In genomic region chr1:228017356-228018124, GRCh38 we compare ENCODE assay signal across 23 cellular contexts. TPM values are rescaled to one million over a fixed set of nuclear protein-coding genes. Genes with fewer than 3 reads are reported as not detected.
DNase-seq lines count a peak whose midpoint lies in the region; ATAC-seq and TF ChIP-seq lines count a peak whose summit lies in the region.
"Had no signal": no experiment of that assay in that cellular context is flagged by ENCODE, and none has a peak within 500 bp of the region (broad histone marks: within the 10 kb centered on the region; RNA-seq: fewer than 3 reads in every experiment).

No MANE protein-coding gene starts in this region.

- H3K4me3 Mint-ChIP-seq in natural killer cell treated with Interleukin-12 subunit alpha and Interleukin-12 subunit beta and Interleukin-15 and Interleukin-18, amount 100 ng/mL, for 72 hours = no peak overlapping the region
- no peak overlapping the region for H3K4me3 Mint-ChIP-seq in activated CD8-positive, alpha-beta T cell treated with anti-CD3 and anti-CD28 coated beads for 36 hours
- H3K4me3 Mint-ChIP-seq: CD4-positive, alpha-beta memory T cell had no signal

- no peak overlapping the region for H3K27ac Mint-ChIP-seq in natural killer cell treated with Interleukin-12 subunit alpha and Interleukin-12 subunit beta and Interleukin-15 and Interleukin-18, amount 100 ng/mL, for 72 hours
- no peak overlapping the region for H3K27ac Mint-ChIP-seq in activated CD8-positive, alpha-beta T cell treated with anti-CD3 and anti-CD28 coated beads for 36 hours
- H3K27ac Mint-ChIP-seq: CD4-positive, alpha-beta memory T cell had no signal

- intact Hi-C loops in posterior vena cava (cut with DNase I) = no loop called here
- intact Hi-C loops in activated CD8-positive, alpha-beta T cell treated with anti-CD3 and anti-CD28 coated beads for 36 hours (cut with micrococcal nuclease) = no loop called here

- H3K36me3 Mint-ChIP-seq in natural killer cell treated with Interleukin-12 subunit alpha and Interleukin-12 subunit beta and Interleukin-15 and Interleukin-18, amount 100 ng/mL, for 72 hours = no peaks in the 10 kb centered on the region
- no peaks in the 10 kb centered on the region for H3K36me3 Mint-ChIP-seq in activated CD8-positive, alpha-beta T cell treated with anti-CD3 and anti-CD28 coated beads for 36 hours (ENCODE audit: low read depth)
- H3K36me3 Mint-ChIP-seq: CD4-positive, alpha-beta memory T cell had no signal

- POLR2A ChIA-PET in GM10248 (lab: Yijun Ruan, JAX) = no interaction called here
- POLR2A ChIA-PET in activated CD8-positive, alpha-beta T cell treated with anti-CD3 and anti-CD28 coated beads for 36 hours (lab: Charles Lee) = no interaction called here

- CTCF ChIA-PET in GM10248 (lab: Yijun Ruan, JAX) = interaction anchor here (0.8 kb wide), 1 partner anchor 18 kb away, joined by 4 read pairs; no protein-coding TSS in a partner anchor
- CTCF ChIA-PET in activated CD8-positive, alpha-beta T cell treated with anti-CD3 and anti-CD28 coated beads for 36 hours (lab: Charles Lee) = interaction anchor here (0.7 kb wide), 1 partner anchor 12 kb away, joined by 4 read pairs; no protein-coding TSS in a partner anchor

- DNase-seq in activated CD8-positive, alpha-beta memory T cell treated with anti-CD3 and anti-CD28 coated beads, Interleukin-2, amount 50 U/mL, for 48 hours = peak; percentile 30
- no peak for DNase-seq in activated CD8-positive, alpha-beta memory T cell treated with anti-CD3 and anti-CD28 coated beads for 24 hours
- peak; percentile 11 for DNase-seq in GM10248 (ENCODE audit: extremely low spot score)
- DNase-seq in iPS-NIHi7 (ENCODE audit: extremely low spot score) = peak; percentile 5
- DNase-seq in posterior vena cava (ENCODE audit: low spot score) = peak; percentile 40
- no peak for DNase-seq in natural killer cell treated with Interleukin-12 subunit alpha and Interleukin-12 subunit beta and Interleukin-15 and Interleukin-18, amount 100 ng/mL, for 72 hours (ENCODE audit: low spot score)
- no peak for DNase-seq in activated CD8-positive, alpha-beta T cell treated with anti-CD3 and anti-CD28 coated beads for 36 hours
- DNase-seq: CD4-positive, alpha-beta memory T cell; DMS53; EL; MV-4-11; NCI-H1417; NCI-H187; NCI-H2107; NCI-H2227 treated with DMSO at 0.1 percent for 48 hours; NCI-H510A treated with DMSO at 0.1 percent for 48 hours; NCI-H82; OCI-M1; SHP77 treated with DMSO at 0.1 percent for 48 hours had no signal

- no peak for TF ChIP-seq CTCF in GM10248 (IDR thresholded peaks at IDR 0.05; ENCODE audit: control extremely low read depth, extremely low read depth, low read depth, missing control alignments)
- no peak for TF ChIP-seq CTCF in activated CD8-positive, alpha-beta T cell treated with anti-CD3 and anti-CD28 coated beads for 36 hours (IDR thresholded peaks at IDR 0.05)

- H3K9me3 Mint-ChIP-seq in natural killer cell treated with Interleukin-12 subunit alpha and Interleukin-12 subunit beta and Interleukin-15 and Interleukin-18, amount 100 ng/mL, for 72 hours = no peaks in the 10 kb centered on the region
- H3K9me3 Mint-ChIP-seq in activated CD8-positive, alpha-beta T cell treated with anti-CD3 and anti-CD28 coated beads for 36 hours = no peaks in the 10 kb centered on the region
- H3K9me3 Mint-ChIP-seq: CD4-positive, alpha-beta memory T cell had no signal

- ATAC-seq in GM19397 (IDR thresholded peaks at IDR 0.05; ENCODE audit: unreplicated experiment) = no peak
- no peak for ATAC-seq in natural killer cell treated with Interleukin-12 subunit alpha and Interleukin-12 subunit beta and Interleukin-15 and Interleukin-18, amount 100 ng/mL, for 72 hours
- no peak for ATAC-seq in activated CD8-positive, alpha-beta T cell treated with anti-CD3 and anti-CD28 coated beads for 36 hours

- no peaks in the 10 kb centered on the region for H3K27me3 Mint-ChIP-seq in natural killer cell treated with Interleukin-12 subunit alpha and Interleukin-12 subunit beta and Interleukin-15 and Interleukin-18, amount 100 ng/mL, for 72 hours
- H3K27me3 Mint-ChIP-seq in activated CD8-positive, alpha-beta T cell treated with anti-CD3 and anti-CD28 coated beads for 36 hours = no peaks in the 10 kb centered on the region

- no peaks in the 10 kb centered on the region for H3K4me1 Mint-ChIP-seq in natural killer cell treated with Interleukin-12 subunit alpha and Interleukin-12 subunit beta and Interleukin-15 and Interleukin-18, amount 100 ng/mL, for 72 hours (ENCODE audit: low read depth in 2 of 2)
- H3K4me1 Mint-ChIP-seq in activated CD8-positive, alpha-beta T cell treated with anti-CD3 and anti-CD28 coated beads for 36 hours (ENCODE audit: low read depth) = no peaks in the 10 kb centered on the region
- H3K4me1 Mint-ChIP-seq: CD4-positive, alpha-beta memory T cell had no signal

RNA-seq across cellular contexts. Expression of gene WNT3A, which starts 10.7 kb away (rescaled TPM):
- total RNA-seq in posterior vena cava = not detected
- not detected for total RNA-seq in natural killer cell treated with Interleukin-12 subunit alpha and Interleukin-12 subunit beta and Interleukin-15 and Interleukin-18, amount 100 ng/mL, for 72 hours
- not detected for total RNA-seq in activated CD8-positive, alpha-beta T cell treated with anti-CD3 and anti-CD28 coated beads for 36 hours
- total RNA-seq: A172; CD4-positive, alpha-beta memory T cell; HT-29; RPMI7951 had no signal

Comparison
In these comparisons a context has a peak if more than half of its experiments do, and no peak if none do; other contexts are left out.
1. DNase-seq: peak in activated CD8-positive, alpha-beta memory T cell treated with anti-CD3 and anti-CD28 coated beads, Interleukin-2, amount 50 U/mL, for 48 hours (single experiment), GM10248 (single experiment), iPS-NIHi7 (single experiment) and posterior vena cava (single experiment); none in activated CD8-positive, alpha-beta memory T cell treated with anti-CD3 and anti-CD28 coated beads for 24 hours (single experiment), natural killer cell treated with Interleukin-12 subunit alpha and Interleukin-12 subunit beta and Interleukin-15 and Interleukin-18, amount 100 ng/mL, for 72 hours (single experiment) and activated CD8-positive, alpha-beta T cell treated with anti-CD3 and anti-CD28 coated beads for 36 hours (single experiment).